1 cellular context compared by ENCODE assay signal in genomic region chr20:62437985-62438384, GRCh38.
TF ChIP-seq lines count a peak whose summit lies in the region.

No MANE protein-coding gene starts in this region.

TF ChIP-seq in WTC11, 78 proteins besides CTCF, POLR2A, EP300 and RAD21 (continued from another document):
- TF ChIP-seq ARID4B (CRISPR knock-in tag; IDR thresholded peaks at IDR 0.05; ENCODE audit: borderline replicate concordance) = no peak
- no peak for TF ChIP-seq KAT7 (CRISPR knock-in tag; IDR thresholded peaks at IDR 0.05; ENCODE audit: borderline replicate concordance)
- TF ChIP-seq CREB1 (CRISPR knock-in tag; IDR thresholded peaks at IDR 0.05) = no peak
- TF ChIP-seq E2F1 (CRISPR knock-in tag; IDR thresholded peaks at IDR 0.05) = no peak
- TF ChIP-seq NFATC4 (CRISPR knock-in tag; IDR thresholded peaks at IDR 0.05) = no peak
- TF ChIP-seq, protein P1, sequence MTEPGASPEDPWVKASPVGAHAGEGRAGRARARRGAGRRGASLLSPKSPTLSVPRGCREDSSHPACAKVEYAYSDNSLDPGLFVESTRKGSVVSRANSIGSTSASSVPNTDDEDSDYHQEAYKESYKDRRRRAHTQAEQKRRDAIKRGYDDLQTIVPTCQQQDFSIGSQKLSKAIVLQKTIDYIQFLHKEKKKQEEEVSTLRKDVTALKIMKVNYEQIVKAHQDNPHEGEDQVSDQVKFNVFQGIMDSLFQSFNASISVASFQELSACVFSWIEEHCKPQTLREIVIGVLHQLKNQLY (CRISPR knock-in tag; IDR thresholded peaks at IDR 0.05) = no peak
- no peak for TF ChIP-seq ZNF512 (CRISPR knock-in tag; IDR thresholded peaks at IDR 0.05; ENCODE audit: borderline replicate concordance)
